ENCODE assay signal across 8 cellular contexts in the genomic region with DNA sequence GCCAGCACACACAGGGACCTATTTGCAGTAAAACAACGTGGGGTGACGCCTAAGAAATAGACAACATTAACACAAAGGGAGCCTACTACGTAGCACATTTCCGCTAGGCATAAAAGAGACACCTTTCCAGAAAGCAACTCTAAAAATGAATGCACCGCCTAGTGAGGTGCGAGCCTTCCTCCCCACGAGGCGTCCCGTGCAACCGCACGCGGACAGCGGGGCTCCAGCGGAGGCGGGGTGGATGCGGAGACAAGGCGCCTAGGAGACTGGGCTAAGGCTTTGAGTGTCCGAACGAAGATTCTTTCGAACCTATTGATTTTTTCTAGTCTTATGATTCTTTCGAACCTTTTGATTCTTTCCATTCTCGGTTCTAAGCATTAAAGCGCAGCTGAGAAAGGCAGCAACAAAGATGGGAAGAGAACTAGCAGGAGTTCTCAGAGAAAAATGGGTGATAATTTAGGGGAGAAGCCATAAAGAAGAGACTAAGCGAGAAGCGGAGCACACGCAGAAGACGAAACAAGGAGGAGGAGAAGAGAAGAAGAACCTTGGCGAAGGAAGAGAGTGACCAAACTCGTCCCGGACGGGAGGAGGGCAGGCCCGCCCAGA. TPM values are rescaled to one million over a fixed set of nuclear protein-coding genes. Genes with fewer than 3 reads are reported as not detected.
A peak's percentile ranks its signal among the peaks of the same experiment; 100 is the strongest.
DNase-seq lines count a peak whose midpoint lies in the region; TF ChIP-seq lines count a peak whose summit lies in the region.

No MANE protein-coding gene starts in this region.

- peak overlapping the region; percentile 71 to 100 (median 90) for H3K4me3 ChIP-seq in dorsolateral prefrontal cortex

- peak; percentile 40 for DNase-seq in Ammon's horn (ENCODE audit: low spot score)
- DNase-seq in HFFc6, result no peak
- DNase-seq in activated CD4-positive, alpha-beta T cell treated with anti-CD3 and anti-CD28 coated beads for 48 hours, result peak; percentile 72
- peak in 5 of 10 donors; percentile 26 to 62 (median 35) for DNase-seq in dorsolateral prefrontal cortex
- peak; percentile 84 for DNase-seq in midbrain (lab: John Stamatoyannopoulos, UW)
- DNase-seq in stimulated activated naive CD4-positive, alpha-beta T cell treated with Interleukin-2 at 50 U/mL for 16 hours (lab: John Stamatoyannopoulos, UW), result peak; percentile 43
- no peak for DNase-seq in occipital lobe (lab: John Stamatoyannopoulos, UW)
- DNase-seq in Kasumi-1 (lab: John Stamatoyannopoulos, UW), result no peak

- no peaks in the 10 kb centered on the region for H3K27me3 ChIP-seq in dorsolateral prefrontal cortex

- H3K36me3 Mint-ChIP-seq in HFFc6 (ENCODE audit: low read depth), result no peaks in the 10 kb centered on the region

- H3K27ac Mint-ChIP-seq in HFFc6, result peak overlapping the region; percentile 80

- H3K4me1 Mint-ChIP-seq in HFFc6 (ENCODE audit: low read depth), result peaks cover 60% of the 10 kb centered on the region

- no peak for TF ChIP-seq CTCF in HFFc6 (IDR thresholded peaks at IDR 0.05)
- TF ChIP-seq CTCF in dorsolateral prefrontal cortex (IDR thresholded peaks at IDR 0.05 in 54 of 56, conservative IDR thresholded peaks at IDR 0.05 in 2 of 56; ENCODE audit: low read depth in 1 of 56, partially characterized antibody in 56 of 56), result peak in 3 of 56 donors; percentile 11 to 42 (median 36)

- intact Hi-C loops in dorsolateral prefrontal cortex (cut with DNase I), result loop anchor here (2.0 to 5.0 kb wide), 3 partner anchors 33 to 261 kb away; a partner anchor contains a TSS

- H3K4me3 Mint-ChIP-seq in HFFc6, result peak overlapping the region; percentile 92

- H3K27ac ChIP-seq in dorsolateral prefrontal cortex, result peak overlapping the region in 58 of 59 donors; percentile 24 to 95 (median 86)

- peaks cover 6% of the 10 kb centered on the region for H3K27me3 Mint-ChIP-seq in HFFc6 (ENCODE audit: insufficient read depth)

- no peaks in the 10 kb centered on the region for H3K9me3 Mint-ChIP-seq in HFFc6

RNA-seq across cellular contexts. Expression of a gene that starts 0.4 kb away (rescaled TPM):
- 10 to 100 TPM; 45.9 to 57.4 (median 49.7) TPM for total RNA-seq in HFFc6 (2021; fragmentation: NEBNext Ultra II Directional; extraction: Animal tissue kit (Norgen Biotek cat#: 25700))
- total RNA-seq in dorsolateral prefrontal cortex (10 to 100 TPM; 45.2 to 97.3 (median 64.6) TPM), occipital lobe (60.4 TPM)

RNA-seq across cellular contexts. Expression of a gene that starts 44.4 kb away (rescaled TPM):
- total RNA-seq in HFFc6 (2021; fragmentation: NEBNext Ultra II Directional; extraction: Animal tissue kit (Norgen Biotek cat#: 25700)), result not detected
- total RNA-seq in dorsolateral prefrontal cortex, result under 1 TPM in 2 of 120 experiments, not detected in 118; 0.47 to 0.48 TPM
- not detected for total RNA-seq in occipital lobe

Comparison
In these comparisons a context has a peak if more than half of its experiments do, and no peak if none do; other contexts are left out.
1. DNase-seq: peak in Ammon's horn (single experiment), activated CD4-positive, alpha-beta T cell treated with anti-CD3 and anti-CD28 coated beads for 48 hours (single experiment), midbrain (single experiment) and stimulated activated naive CD4-positive, alpha-beta T cell treated with Interleukin-2 at 50 U/mL for 16 hours (single experiment); none in HFFc6 (single experiment), occipital lobe (single experiment) and Kasumi-1 (0 of 2).